9 cellular contexts compared by ENCODE assay signal in genomic region chr3:126522363-126522788, GRCh38. TPM values are rescaled to one million over a fixed set of nuclear protein-coding genes. Genes with fewer than 3 reads are reported as not detected.
A peak's percentile ranks its signal among the peaks of the same experiment; 100 is the strongest.
DNase-seq lines count a peak whose midpoint lies in the region; ATAC-seq and TF ChIP-seq lines count a peak whose summit lies in the region.
"Had no signal": no experiment of that assay in that cellular context is flagged by ENCODE, and none has a peak within 500 bp of the region (broad histone marks: within the 10 kb centered on the region; RNA-seq: fewer than 3 reads in every experiment).

No MANE protein-coding gene starts in this region.

- CTCF ChIA-PET in WTC11 (lab: Charles Lee), result interaction anchor here (0.7 to 2.9 kb wide), 12 partner anchors 10 to 389 kb away, joined by 3 to 12 read pairs (median 5); no protein-coding TSS in a partner anchor

- POLR2A ChIA-PET in WTC11 (lab: Charles Lee), result no interaction called here

- peak; percentile 11 for ATAC-seq in WTC11

- no peak for TF ChIP-seq POLR2A in NB4 (IDR thresholded peaks at IDR 0.05; ENCODE audit: extremely low read depth, insufficient read length)

- H3K9me3 Mint-ChIP-seq in WTC11, result no peaks in the 10 kb centered on the region

- peaks cover 23% of the 10 kb centered on the region for H3K27me3 Mint-ChIP-seq in WTC11 (ENCODE audit: low read depth)

- TF ChIP-seq CTCF in NB4 (IDR thresholded peaks at IDR 0.05; ENCODE audit: low read depth, low read length) (peak; percentile 68), WTC11 (IDR thresholded peaks at IDR 0.05) (peak; percentile 98)

- no peaks in the 10 kb centered on the region for H3K36me3 Mint-ChIP-seq in WTC11

- no peak overlapping the region for H3K27ac Mint-ChIP-seq in WTC11

- peaks cover 8% of the 10 kb centered on the region for H3K4me1 Mint-ChIP-seq in WTC11

- DNase-seq in NCI-H2029 treated with DMSO at 0.1 percent for 48 hours (lab: John Stamatoyannopoulos, UW), result peak; percentile 36
- DNase-seq in NCI-H2029 (lab: John Stamatoyannopoulos, UW), result no peak
- DNase-seq in NB4 (ENCODE audit: low read depth), result peak; percentile 54
- peak; percentile 79 for DNase-seq in WTC11 (ENCODE audit: low spot score)
- DNase-seq in central memory CD4-positive, alpha-beta T cell, result peak; percentile 21
- DNase-seq in kidney tubule cell (ENCODE audit: low spot score), result peak; percentile 48
- peak; percentile 32 for DNase-seq in stimulated activated CD4-positive, alpha-beta T cell treated with anti-CD3 and anti-CD28 coated beads, Interleukin-4, amount 100 ng/mL, for 1 hour
- no peak for DNase-seq in cortex of kidney (lab: John Stamatoyannopoulos, UW)

- no peak overlapping the region for H3K4me3 ChIP-seq in NB4 (ENCODE audit: low read depth, low read length)

- H3K4me3 Mint-ChIP-seq in WTC11, result no peak overlapping the region

TF ChIP-seq in WTC11, 78 proteins besides CTCF, POLR2A, EP300 and RAD21:
- TF ChIP-seq, protein P1, sequence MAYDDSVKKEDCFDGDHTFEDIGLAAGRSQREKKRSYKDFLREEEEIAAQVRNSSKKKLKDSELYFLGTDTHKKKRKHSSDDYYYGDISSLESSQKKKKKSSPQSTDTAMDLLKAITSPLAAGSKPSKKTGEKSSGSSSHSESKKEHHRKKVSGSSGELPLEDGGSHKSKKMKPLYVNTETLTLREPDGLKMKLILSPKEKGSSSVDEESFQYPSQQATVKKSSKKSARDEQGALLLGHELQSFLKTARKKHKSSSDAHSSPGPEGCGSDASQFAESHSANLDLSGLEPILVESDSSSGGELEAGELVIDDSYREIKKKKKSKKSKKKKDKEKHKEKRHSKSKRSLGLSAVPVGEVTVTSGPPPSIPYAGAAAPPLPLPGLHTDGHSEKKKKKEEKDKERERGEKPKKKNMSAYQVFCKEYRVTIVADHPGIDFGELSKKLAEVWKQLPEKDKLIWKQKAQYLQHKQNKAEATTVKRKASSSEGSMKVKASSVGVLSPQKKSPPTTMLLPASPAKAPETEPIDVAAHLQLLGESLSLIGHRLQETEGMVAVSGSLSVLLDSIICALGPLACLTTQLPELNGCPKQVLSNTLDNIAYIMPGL (CRISPR knock-in tag; IDR thresholded peaks at IDR 0.05), result no peak
- TF ChIP-seq ZNF317 (CRISPR knock-in tag; IDR thresholded peaks at IDR 0.05; ENCODE audit: borderline replicate concordance, low read depth) (no peak), ETV6 (CRISPR knock-in tag; IDR thresholded peaks at IDR 0.05) (0 out of 2 replicates have a peak, but pooled peaks have one; percentile 15)

RNA-seq across cellular contexts. Expression of gene CHST13, which starts 1.6 kb away (rescaled TPM):
- 4.1 to 6.8 TPM (median 6.4 TPM) in 3 replicates for total RNA-seq in WTC11 (2021)
- total RNA-seq: dermis microvascular lymphatic vessel endothelial cell had no signal

RNA-seq across cellular contexts. Expression of gene UROC1, which starts 4.8 kb away (rescaled TPM):
- 0.09 TPM in 1 of 3 replicates, not detected in the others for total RNA-seq in WTC11 (2021)
- total RNA-seq: dermis microvascular lymphatic vessel endothelial cell had no signal

RNA-seq across cellular contexts. Expression of gene C3orf22, which starts 36.4 kb away (rescaled TPM):
- total RNA-seq in WTC11 (2021), result not detected in 3 replicates
- total RNA-seq: dermis microvascular lymphatic vessel endothelial cell had no signal

RNA-seq across cellular contexts. Expression of gene ZXDC, which starts 46.7 kb away (rescaled TPM):
- total RNA-seq in WTC11 (2021), result 32.9 to 34.7 TPM (median 33.4 TPM) in 3 replicates

Comparison
In these comparisons a context has a peak if more than half of its experiments do, and no peak if none do; other contexts are left out.
1. DNase-seq: peak in NCI-H2029 treated with DMSO at 0.1 percent for 48 hours (single experiment), NB4 (single experiment), WTC11 (single experiment), central memory CD4-positive, alpha-beta T cell (single experiment), kidney tubule cell (single experiment) and stimulated activated CD4-positive, alpha-beta T cell treated with anti-CD3 and anti-CD28 coated beads, Interleukin-4, amount 100 ng/mL, for 1 hour (single experiment); none in NCI-H2029 (single experiment) and cortex of kidney (single experiment).